Comparison of ENCODE assay signal across 25 cellular contexts in the genomic region with DNA sequence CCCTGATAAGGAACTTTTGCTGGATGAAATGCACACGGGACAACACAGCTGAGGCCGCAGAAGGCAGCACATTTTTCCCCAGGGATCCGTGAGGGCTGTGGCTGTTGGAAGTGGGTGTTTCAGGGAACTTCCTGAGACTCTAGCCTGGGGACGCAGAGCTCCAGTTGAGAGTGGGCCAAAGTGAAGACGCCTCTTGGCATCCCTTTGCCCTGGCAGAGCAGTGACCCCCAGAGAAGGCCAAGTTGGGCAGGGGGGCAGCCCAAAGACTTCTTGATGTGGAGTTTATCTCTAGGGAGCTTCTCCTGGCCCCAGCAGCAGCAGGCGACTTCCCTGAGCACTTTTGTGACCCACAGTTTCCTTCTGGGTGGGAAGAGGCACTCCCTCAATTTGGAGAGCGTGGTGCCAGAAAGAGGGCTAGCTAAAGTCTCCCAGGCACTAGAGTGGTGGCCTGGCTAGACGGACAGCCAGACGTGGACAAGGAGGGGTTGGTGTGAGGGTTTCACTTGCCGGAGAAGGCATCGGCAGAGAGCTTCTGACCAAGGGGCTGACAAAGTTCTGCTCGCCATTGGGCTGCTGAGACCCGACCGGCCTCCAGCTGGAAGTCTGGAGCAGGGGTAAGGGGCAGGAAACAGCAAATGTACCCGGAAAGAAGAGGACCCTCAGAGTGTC.
"Had no signal": no experiment of that assay in that cellular context is flagged by ENCODE, and none has a peak within 500 bp of the region (broad histone marks: within the 10 kb centered on the region; RNA-seq: fewer than 3 reads in every experiment).

No MANE protein-coding gene starts in this region.

- H3K4me3 Mint-ChIP-seq: activated CD4-positive, alpha-beta memory T cell treated with anti-CD3 and anti-CD28 coated beads, Interleukin-2, amount 10 ng/mL, durations not matched to agents 7 days and 5 days; activated CD4-positive, alpha-beta T cell treated with anti-CD3 and anti-CD28 coated beads for 36 hours; activated naive CD8-positive, alpha-beta T cell had no signal

- H3K27ac ChIP-seq: brain microvascular endothelial cell, cardiac muscle cell, KMS-11, SJCRH30 had no signal

- H3K4me3 ChIP-seq: cardiac muscle cell, SJCRH30 had no signal

- H3K27me3 ChIP-seq: brain microvascular endothelial cell, cardiac muscle cell, SJCRH30 had no signal

- DNase-seq: activated CD4-positive, alpha-beta memory T cell treated with anti-CD3 and anti-CD28 coated beads, Interleukin-2, amount 10 ng/mL, durations not matched to agents 7 days and 5 days; activated CD4-positive, alpha-beta T cell treated with anti-CD3 and anti-CD28 coated beads for 36 hours; activated CD4-positive, alpha-beta T cell treated with anti-CD3 and anti-CD28 coated beads, Interleukin-2, amount 50 U/mL, for 1 hour; activated CD8-positive, alpha-beta memory T cell treated with anti-CD3 and anti-CD28 coated beads, Interleukin-2, amount 50 U/mL, for 4 hours; activated naive CD4-positive, alpha-beta T cell treated with Interleukin-2 at 50 U/mL for 16 hours; activated T-cell treated with anti-CD3 and anti-CD28 coated beads, Interleukin-2, amount 50 U/mL, for 1 hour; brain microvascular endothelial cell; cerebellar nuclear complex; MV-4-11; NCI-H1092 treated with DMSO at 0.1 percent for 48 hours; NCI-H1417 treated with DMSO at 0.1 percent for 48 hours; NCI-H1694; NCI-H2029; NCI-H345; NCI-H510A; NCI-H526 treated with DMSO at 0.1 percent for 48 hours; NCI-H82; OCI-M1; RPMI8226; SJCRH30; SK-N-SH; T-helper 1 cell had no signal

- H3K9ac ChIP-seq: KMS-11, SK-N-SH had no signal

- H3K4me2 ChIP-seq: KMS-11, SK-N-SH had no signal

- H3K9me3 ChIP-seq: SJCRH30, SK-N-SH had no signal

- H3K36me3 ChIP-seq: brain microvascular endothelial cell, cardiac muscle cell, SJCRH30 had no signal

- H3K36me3 Mint-ChIP-seq: activated naive CD8-positive, alpha-beta T cell had no signal

- H3K27ac Mint-ChIP-seq: activated CD4-positive, alpha-beta memory T cell treated with anti-CD3 and anti-CD28 coated beads, Interleukin-2, amount 10 ng/mL, durations not matched to agents 7 days and 5 days; activated CD4-positive, alpha-beta T cell treated with anti-CD3 and anti-CD28 coated beads for 36 hours; activated naive CD8-positive, alpha-beta T cell had no signal

- H3K9me3 Mint-ChIP-seq: activated CD4-positive, alpha-beta memory T cell treated with anti-CD3 and anti-CD28 coated beads, Interleukin-2, amount 10 ng/mL, durations not matched to agents 7 days and 5 days had no signal

- H3K4me1 Mint-ChIP-seq: activated CD4-positive, alpha-beta memory T cell treated with anti-CD3 and anti-CD28 coated beads, Interleukin-2, amount 10 ng/mL, durations not matched to agents 7 days and 5 days; activated CD4-positive, alpha-beta T cell treated with anti-CD3 and anti-CD28 coated beads for 36 hours had no signal
